8 cellular contexts compared by ENCODE assay signal in genomic region chr1:9909222-9910046, GRCh38. TPM values are rescaled to one million over a fixed set of nuclear protein-coding genes. Genes with fewer than 3 reads are reported as not detected.
A peak's percentile ranks its signal among the peaks of the same experiment; 100 is the strongest.
DNase-seq lines count a peak whose midpoint lies in the region; ATAC-seq and TF ChIP-seq lines count a peak whose summit lies in the region.

No MANE protein-coding gene starts in this region.

- H2AFZ ChIP-seq in mesenchymal stem cell (ENCODE audit: low read depth, low read length) = peak overlapping the region; percentile 29

- no peaks in the 10 kb centered on the region for H3K9me3 Mint-ChIP-seq in T-helper 2 cell treated with Interferon-gamma antibody and Interleukin-4, amounts not matched to agents 5 μg/mL and 100 μg/mL, for 36 hours
- no peaks in the 10 kb centered on the region for H3K9me3 Mint-ChIP-seq in stimulated activated memory B cell treated with anti-CD40 and anti-IgM and Interleukin-4, amounts not matched to agents 10 μg/mL and 1 μg/mL and 100 μg/mL, for 72 hours

- peak overlapping the region in 1 of 2 experiments; percentile 9 for H3K14ac ChIP-seq in mesenchymal stem cell (ENCODE audit: low read length in 2 of 2)

- H3K9me3 ChIP-seq in mesenchymal stem cell (ENCODE audit: control insufficient read depth, low read length) = no peaks in the 10 kb centered on the region

- H3K27me3 Mint-ChIP-seq in T-helper 2 cell treated with Interferon-gamma antibody and Interleukin-4, amounts not matched to agents 5 μg/mL and 100 μg/mL, for 36 hours (ENCODE audit: low read depth) = no peaks in the 10 kb centered on the region
- H3K27me3 Mint-ChIP-seq in stimulated activated memory B cell treated with anti-CD40 and anti-IgM and Interleukin-4, amounts not matched to agents 10 μg/mL and 1 μg/mL and 100 μg/mL, for 72 hours = no peaks in the 10 kb centered on the region

- peaks cover 2% of the 10 kb centered on the region for H3K79me1 ChIP-seq in mesenchymal stem cell (replicated peaks; ENCODE audit: low read length, poor library complexity, severe bottlenecking)

- H3K23ac ChIP-seq in mesenchymal stem cell (ENCODE audit: low read length in 2 of 2) = peak overlapping the region in 1 of 2 experiments; percentile 100

- peak overlapping the region; percentile 79 to 93 for H3K18ac ChIP-seq in mesenchymal stem cell (ENCODE audit: low read depth in 1 of 2, low read length in 2 of 2)

- H3K36me3 Mint-ChIP-seq in T-helper 2 cell treated with Interferon-gamma antibody and Interleukin-4, amounts not matched to agents 5 μg/mL and 100 μg/mL, for 36 hours (ENCODE audit: low read depth) = no peaks in the 10 kb centered on the region
- no peaks in the 10 kb centered on the region for H3K36me3 Mint-ChIP-seq in stimulated activated memory B cell treated with anti-CD40 and anti-IgM and Interleukin-4, amounts not matched to agents 10 μg/mL and 1 μg/mL and 100 μg/mL, for 72 hours

- peaks cover 10% of the 10 kb centered on the region for H3K4me1 ChIP-seq in mesenchymal stem cell (ENCODE audit: control insufficient read depth, insufficient read depth, low read depth, low read length)

- no peak for TF ChIP-seq CTCF in choroid plexus epithelial cell (conservative IDR thresholded peaks at IDR 0.05; ENCODE audit: low read depth, low read length)

- H3K4me1 Mint-ChIP-seq in T-helper 2 cell treated with Interferon-gamma antibody and Interleukin-4, amounts not matched to agents 5 μg/mL and 100 μg/mL, for 36 hours (ENCODE audit: low read depth) = peaks cover 26% of the 10 kb centered on the region
- peaks cover 31% of the 10 kb centered on the region for H3K4me1 Mint-ChIP-seq in stimulated activated memory B cell treated with anti-CD40 and anti-IgM and Interleukin-4, amounts not matched to agents 10 μg/mL and 1 μg/mL and 100 μg/mL, for 72 hours

- H2AK5ac ChIP-seq in mesenchymal stem cell (ENCODE audit: low read length, severe bottlenecking) = no peak overlapping the region

- H3K4me2 ChIP-seq in mesenchymal stem cell (ENCODE audit: low read length, poor library complexity, severe bottlenecking) = peak overlapping the region; percentile 64

- peak overlapping the region; percentile 89 for H3K9ac ChIP-seq in mesenchymal stem cell (ENCODE audit: low read length)

- no peaks in the 10 kb centered on the region for H3K36me3 ChIP-seq in mesenchymal stem cell (ENCODE audit: control insufficient read depth in 1 of 2, insufficient read depth in 2 of 2, low read depth in 1 of 2, low read length in 2 of 2)

- peak overlapping the region; percentile 84 for H4K91ac ChIP-seq in mesenchymal stem cell (ENCODE audit: low read length)

- peak; percentile 38 for DNase-seq in T-helper 2 cell treated with Interferon-gamma antibody and Interleukin-4, amounts not matched to agents 5 μg/mL and 100 μg/mL, for 36 hours (ENCODE audit: low spot score)
- DNase-seq in choroid plexus epithelial cell (ENCODE audit: low read depth) (peak; percentile 42), mesenchymal stem cell (no peak), mucosa of gallbladder (ENCODE audit: low spot score) (no peak)

- H3K4me3 ChIP-seq in GM08714 (ENCODE audit: low read length) = peak overlapping the region; percentile 73
- peak overlapping the region; percentile 75 for H3K4me3 ChIP-seq in choroid plexus epithelial cell (ENCODE audit: low read depth, low read length)
- peak overlapping the region; percentile 83 to 92 for H3K4me3 ChIP-seq in mesenchymal stem cell (ENCODE audit: insufficient read depth in 1 of 2, low read depth in 1 of 2, low read length in 2 of 2)

- peak overlapping the region; percentile 91 for H3K27ac Mint-ChIP-seq in T-helper 2 cell treated with Interferon-gamma antibody and Interleukin-4, amounts not matched to agents 5 μg/mL and 100 μg/mL, for 36 hours
- peak overlapping the region; percentile 80 for H3K27ac Mint-ChIP-seq in stimulated activated memory B cell treated with anti-CD40 and anti-IgM and Interleukin-4, amounts not matched to agents 10 μg/mL and 1 μg/mL and 100 μg/mL, for 72 hours

- no peaks in the 10 kb centered on the region for H3K27me3 ChIP-seq in mesenchymal stem cell (ENCODE audit: control insufficient read depth in 1 of 2, insufficient read depth in 1 of 2, low read length in 2 of 2)

- 13% methylated on average over 23 of the region's 47 CpGs for WGBS in mesenchymal stem cell

- H2BK12ac ChIP-seq in mesenchymal stem cell (ENCODE audit: low read length in 2 of 2) = no peak overlapping the region

- H4K8ac ChIP-seq in mesenchymal stem cell (ENCODE audit: low read length) = peak overlapping the region; percentile 78

- H2BK120ac ChIP-seq in mesenchymal stem cell (ENCODE audit: low read depth, low read length) = no peak overlapping the region

- H3K27ac ChIP-seq in mesenchymal stem cell (ENCODE audit: low read length, poor library complexity, severe bottlenecking) = no peak overlapping the region

- ATAC-seq in HG03025 (IDR thresholded peaks at IDR 0.05; ENCODE audit: low FRiP score, unreplicated experiment) (peak; percentile 3), GM19467 (IDR thresholded peaks at IDR 0.05; ENCODE audit: unreplicated experiment) (no peak)
- ATAC-seq in stimulated activated memory B cell treated with anti-CD40 and anti-IgM and Interleukin-4, amounts not matched to agents 10 μg/mL and 1 μg/mL and 100 μg/mL, for 72 hours = peak; percentile 0

- H3K4me3 Mint-ChIP-seq in T-helper 2 cell treated with Interferon-gamma antibody and Interleukin-4, amounts not matched to agents 5 μg/mL and 100 μg/mL, for 36 hours = peak overlapping the region; percentile 98
- H3K4me3 Mint-ChIP-seq in stimulated activated memory B cell treated with anti-CD40 and anti-IgM and Interleukin-4, amounts not matched to agents 10 μg/mL and 1 μg/mL and 100 μg/mL, for 72 hours = peak overlapping the region; percentile 90

- no peak overlapping the region for H2BK5ac ChIP-seq in mesenchymal stem cell (ENCODE audit: low read depth, low read length, poor library complexity, severe bottlenecking)

- H2BK15ac ChIP-seq in mesenchymal stem cell (ENCODE audit: low read depth, poor library complexity, severe bottlenecking) = peak overlapping the region; percentile 75

- peak overlapping the region in 1 of 2 experiments; percentile 9 for H3K4ac ChIP-seq in mesenchymal stem cell (ENCODE audit: low read depth in 1 of 2, low read length in 2 of 2)

RNA-seq across cellular contexts. Expression of gene CTNNBIP1, which starts 0.6 kb away (rescaled TPM):
- polyA plus RNA-seq in mesenchymal stem cell (2013, experiment 1 of 2) = 15.6 TPM
- 15.8 TPM for polyA plus RNA-seq in mesenchymal stem cell (2013, experiment 2 of 2)
- total RNA-seq in mucosa of gallbladder = 29.7 TPM

RNA-seq across cellular contexts. Expression of gene LZIC, which starts 33.8 kb away (rescaled TPM):
- 21.7 TPM for polyA plus RNA-seq in mesenchymal stem cell (2013, experiment 1 of 2)
- polyA plus RNA-seq in mesenchymal stem cell (2013, experiment 2 of 2) = 20.6 TPM
- total RNA-seq in mucosa of gallbladder = 39.1 TPM

RNA-seq across cellular contexts. Expression of gene NMNAT1, which starts 33.8 kb away (rescaled TPM):
- polyA plus RNA-seq in mesenchymal stem cell (2013, experiment 1 of 2) = 8.4 TPM
- 8.5 TPM for polyA plus RNA-seq in mesenchymal stem cell (2013, experiment 2 of 2)
- total RNA-seq in mucosa of gallbladder = 13.7 TPM

Comparison
In these comparisons a context has a peak if more than half of its experiments do, and no peak if none do; other contexts are left out.
1. DNase-seq: peak in T-helper 2 cell treated with Interferon-gamma antibody and Interleukin-4, amounts not matched to agents 5 μg/mL and 100 μg/mL, for 36 hours (single experiment) and choroid plexus epithelial cell (single experiment); none in mesenchymal stem cell (single experiment) and mucosa of gallbladder (single experiment).
2. Peak in every context shown above with its lines, with median percentiles within 50 percentile points of each other: H3K4me3 ChIP-seq.